Comparison of ENCODE assay signal across 2 cellular contexts in genomic region chr1:210340311-210340710, GRCh38.
A peak's percentile ranks its signal among the peaks of the same experiment; 100 is the strongest.
TF ChIP-seq lines count a peak whose summit lies in the region.

No MANE protein-coding gene starts in this region.

TF ChIP-seq in HEK293, 187 proteins besides CTCF, POLR2A, EP300 and RAD21 (continued from another document):
- peak; percentile 91 for TF ChIP-seq PRDM6 (tag by site-specific recombination; IDR thresholded peaks at IDR 0.05)

TF ChIP-seq in SK-N-SH, 30 proteins besides CTCF, POLR2A, EP300 and RAD21 (continued from another document):
- TF ChIP-seq, protein P1, sequence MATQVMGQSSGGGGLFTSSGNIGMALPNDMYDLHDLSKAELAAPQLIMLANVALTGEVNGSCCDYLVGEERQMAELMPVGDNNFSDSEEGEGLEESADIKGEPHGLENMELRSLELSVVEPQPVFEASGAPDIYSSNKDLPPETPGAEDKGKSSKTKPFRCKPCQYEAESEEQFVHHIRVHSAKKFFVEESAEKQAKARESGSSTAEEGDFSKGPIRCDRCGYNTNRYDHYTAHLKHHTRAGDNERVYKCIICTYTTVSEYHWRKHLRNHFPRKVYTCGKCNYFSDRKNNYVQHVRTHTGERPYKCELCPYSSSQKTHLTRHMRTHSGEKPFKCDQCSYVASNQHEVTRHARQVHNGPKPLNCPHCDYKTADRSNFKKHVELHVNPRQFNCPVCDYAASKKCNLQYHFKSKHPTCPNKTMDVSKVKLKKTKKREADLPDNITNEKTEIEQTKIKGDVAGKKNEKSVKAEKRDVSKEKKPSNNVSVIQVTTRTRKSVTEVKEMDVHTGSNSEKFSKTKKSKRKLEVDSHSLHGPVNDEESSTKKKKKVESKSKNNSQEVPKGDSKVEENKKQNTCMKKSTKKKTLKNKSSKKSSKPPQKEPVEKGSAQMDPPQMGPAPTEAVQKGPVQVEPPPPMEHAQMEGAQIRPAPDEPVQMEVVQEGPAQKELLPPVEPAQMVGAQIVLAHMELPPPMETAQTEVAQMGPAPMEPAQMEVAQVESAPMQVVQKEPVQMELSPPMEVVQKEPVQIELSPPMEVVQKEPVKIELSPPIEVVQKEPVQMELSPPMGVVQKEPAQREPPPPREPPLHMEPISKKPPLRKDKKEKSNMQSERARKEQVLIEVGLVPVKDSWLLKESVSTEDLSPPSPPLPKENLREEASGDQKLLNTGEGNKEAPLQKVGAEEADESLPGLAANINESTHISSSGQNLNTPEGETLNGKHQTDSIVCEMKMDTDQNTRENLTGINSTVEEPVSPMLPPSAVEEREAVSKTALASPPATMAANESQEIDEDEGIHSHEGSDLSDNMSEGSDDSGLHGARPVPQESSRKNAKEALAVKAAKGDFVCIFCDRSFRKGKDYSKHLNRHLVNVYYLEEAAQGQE (IDR thresholded peaks at IDR 0.05; ENCODE audit: low read depth, low read length) = no peak
- TF ChIP-seq ZBTB33 (IDR thresholded peaks at IDR 0.05; ENCODE audit: borderline replicate concordance, low read depth) = no peak
- TF ChIP-seq, protein P2, sequence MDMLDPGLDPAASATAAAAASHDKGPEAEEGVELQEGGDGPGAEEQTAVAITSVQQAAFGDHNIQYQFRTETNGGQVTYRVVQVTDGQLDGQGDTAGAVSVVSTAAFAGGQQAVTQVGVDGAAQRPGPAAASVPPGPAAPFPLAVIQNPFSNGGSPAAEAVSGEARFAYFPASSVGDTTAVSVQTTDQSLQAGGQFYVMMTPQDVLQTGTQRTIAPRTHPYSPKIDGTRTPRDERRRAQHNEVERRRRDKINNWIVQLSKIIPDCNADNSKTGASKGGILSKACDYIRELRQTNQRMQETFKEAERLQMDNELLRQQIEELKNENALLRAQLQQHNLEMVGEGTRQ (IDR thresholded peaks at IDR 0.05; ENCODE audit: borderline replicate concordance, low read depth, low read length) = no peak
- TF ChIP-seq TCF12 (IDR thresholded peaks at IDR 0.05) = no peak
- no peak for TF ChIP-seq RXRA (IDR thresholded peaks at IDR 0.05; ENCODE audit: borderline replicate concordance, low read depth)
- TF ChIP-seq EZH2phosphoT487 (IDR thresholded peaks at IDR 0.05; ENCODE audit: borderline replicate concordance, low read depth) = no peak
- TF ChIP-seq MEF2A (IDR thresholded peaks at IDR 0.05; ENCODE audit: borderline replicate concordance, low read depth) = no peak
- no peak for TF ChIP-seq YY1 (IDR thresholded peaks at IDR 0.05; ENCODE audit: low read depth)
- TF ChIP-seq PBX3 (IDR thresholded peaks at IDR 0.05) = no peak
